8 cellular contexts compared by ENCODE assay signal in genomic region chr17:57953703-57954420, GRCh38. TPM values are rescaled to one million over a fixed set of nuclear protein-coding genes. Genes with fewer than 3 reads are reported as not detected.
DNase-seq lines count a peak whose midpoint lies in the region; ATAC-seq and TF ChIP-seq lines count a peak whose summit lies in the region.

No MANE protein-coding gene starts in this region.

- H2AFZ ChIP-seq in GM23338 (peak overlapping the region; percentile 49), hepatocyte (no peak overlapping the region)

- no peaks in the 10 kb centered on the region; the same call in 2 of the 3 replicates for H3K36me3 Mint-ChIP-seq in GM23338 (ENCODE audit: low read depth)
- H3K36me3 Mint-ChIP-seq in activated CD8-positive, alpha-beta T cell treated with anti-CD3 and anti-CD28 coated beads for 36 hours (ENCODE audit: low read depth), result no peaks in the 10 kb centered on the region

- H3K27ac ChIP-seq in GM23338 (ENCODE audit: low read depth) (no peak overlapping the region), hepatocyte (peak overlapping the region; percentile 89)

- H3K9me3 ChIP-seq in hepatocyte (ENCODE audit: low read depth), result no peaks in the 10 kb centered on the region

- CTCF ChIA-PET in activated CD8-positive, alpha-beta T cell treated with anti-CD3 and anti-CD28 coated beads for 36 hours (lab: Charles Lee), result interaction anchor here (0.7 to 5.4 kb wide), 9 partner anchors 11 to 121 kb away, joined by 3 to 26 read pairs (median 3); no protein-coding TSS in a partner anchor

- no peaks in the 10 kb centered on the region for H4K20me1 ChIP-seq in GM23338 (replicated peaks; ENCODE audit: insufficient read depth)
- no peaks in the 10 kb centered on the region for H4K20me1 ChIP-seq in hepatocyte (ENCODE audit: insufficient read depth, poor library complexity, severe bottlenecking)

- intact Hi-C loops in activated CD8-positive, alpha-beta T cell treated with anti-CD3 and anti-CD28 coated beads for 36 hours (cut with micrococcal nuclease), result loop anchor here (5.0 kb wide), 1 partner anchor 33 kb away; the partner anchor contains the start of gene VEZF1
- intact Hi-C loops in sciatic nerve (cut with DNase I), result no loop called here

- H3K27me3 ChIP-seq in GM23338 (ENCODE audit: insufficient read depth) (peaks cover 42% of the 10 kb centered on the region), hepatocyte (no peaks in the 10 kb centered on the region)

- H3K4me1 ChIP-seq in GM23338 (ENCODE audit: insufficient read depth), result peaks cover 41% of the 10 kb centered on the region
- H3K4me1 ChIP-seq in hepatocyte (ENCODE audit: insufficient read depth), result peaks cover 46% of the 10 kb centered on the region

- H3K27ac Mint-ChIP-seq in GM23338, result no peak overlapping the region; the same call in 1 of the 2 replicates
- no peak overlapping the region for H3K27ac Mint-ChIP-seq in activated CD8-positive, alpha-beta T cell treated with anti-CD3 and anti-CD28 coated beads for 36 hours

- no peak for TF ChIP-seq CTCF in GM23338 (conservative IDR thresholded peaks at IDR 0.05; ENCODE audit: low read depth in 2 of 2)
- TF ChIP-seq CTCF in activated CD8-positive, alpha-beta T cell treated with anti-CD3 and anti-CD28 coated beads for 36 hours (IDR thresholded peaks at IDR 0.05), result no peak
- no peak for TF ChIP-seq CTCF in hepatocyte (IDR thresholded peaks at IDR 0.05; ENCODE audit: poor library complexity)

- peak overlapping the region; percentile 76 for H3K4me3 Mint-ChIP-seq in GM23338
- peak overlapping the region; percentile 40 for H3K4me3 Mint-ChIP-seq in activated CD8-positive, alpha-beta T cell treated with anti-CD3 and anti-CD28 coated beads for 36 hours

- no peaks in the 10 kb centered on the region for H3K9me2 ChIP-seq in GM23338 (ENCODE audit: insufficient read depth)
- no peaks in the 10 kb centered on the region for H3K9me2 ChIP-seq in hepatocyte (replicated peaks; ENCODE audit: insufficient read depth)

- H3K9me3 Mint-ChIP-seq in GM23338, result peaks cover 3% of the 10 kb centered on the region; the same call in 2 of the 3 replicates
- no peaks in the 10 kb centered on the region for H3K9me3 Mint-ChIP-seq in activated CD8-positive, alpha-beta T cell treated with anti-CD3 and anti-CD28 coated beads for 36 hours

- WGBS in hepatocyte (ENCODE audit: low lambda C conversion rate, missing lambda C conversion rate), result 64% methylated on average over 14 of the region's 14 CpGs

- ATAC-seq in GM23338 (peak; percentile 7), sciatic nerve (peak; percentile 6), GM19397 (IDR thresholded peaks at IDR 0.05; ENCODE audit: unreplicated experiment) (no peak)
- ATAC-seq in activated CD8-positive, alpha-beta T cell treated with anti-CD3 and anti-CD28 coated beads for 36 hours, result no peak

- peak overlapping the region; percentile 75 for H3K4me3 ChIP-seq in GM23338
- H3K4me3 ChIP-seq in hepatocyte, result peak overlapping the region; percentile 85

- H3F3A ChIP-seq in GM23338 (replicated peaks; ENCODE audit: low read depth), result peaks cover 13% of the 10 kb centered on the region

- H3K36me3 ChIP-seq in GM23338 (ENCODE audit: insufficient read depth), result no peaks in the 10 kb centered on the region
- H3K36me3 ChIP-seq in hepatocyte (replicated peaks; ENCODE audit: insufficient read depth, low read depth), result no peaks in the 10 kb centered on the region

- H3K4me1 Mint-ChIP-seq in GM23338, result peaks cover 48% of the 10 kb centered on the region
- peaks cover 30% of the 10 kb centered on the region for H3K4me1 Mint-ChIP-seq in activated CD8-positive, alpha-beta T cell treated with anti-CD3 and anti-CD28 coated beads for 36 hours (ENCODE audit: low read depth)

- H3K79me2 ChIP-seq in GM23338 (replicated peaks; ENCODE audit: insufficient read depth) (no peaks in the 10 kb centered on the region), hepatocyte (peaks cover 43% of the 10 kb centered on the region)

- peak; percentile 57 for DNase-seq in GM23338 (ENCODE audit: low spot score)
- no peak for DNase-seq in activated CD8-positive, alpha-beta T cell treated with anti-CD3 and anti-CD28 coated beads for 36 hours
- no peak for DNase-seq in hepatocyte (ENCODE audit: low spot score)
- peak; percentile 61 for DNase-seq in sciatic nerve (ENCODE audit: low spot score)
- DNase-seq in DMS153 treated with DMSO at 0.1 percent for 48 hours (lab: John Stamatoyannopoulos, UW; ENCODE audit: unreplicated experiment), result no peak
- no peak for DNase-seq in dedifferentiated amniotic fluid mesenchymal stem cell (ENCODE audit: extremely low spot score)
- no peak for DNase-seq in OCI-M2 (lab: John Stamatoyannopoulos, UW; ENCODE audit: unreplicated experiment)

- POLR2A ChIA-PET in activated CD8-positive, alpha-beta T cell treated with anti-CD3 and anti-CD28 coated beads for 36 hours (lab: Charles Lee), result interaction anchor here (0.6 to 1.4 kb wide), 6 partner anchors 11 to 130 kb away, joined by 3 to 6 read pairs (median 4); no protein-coding TSS in a partner anchor

- H3K27me3 Mint-ChIP-seq in GM23338 (ENCODE audit: insufficient read depth, low read depth, poor library complexity), result peaks cover 31% of the 10 kb centered on the region
- H3K27me3 Mint-ChIP-seq in activated CD8-positive, alpha-beta T cell treated with anti-CD3 and anti-CD28 coated beads for 36 hours, result peaks cover 29% of the 10 kb centered on the region

- H3K4me2 ChIP-seq in GM23338, result peak overlapping the region; percentile 79
- peak overlapping the region; percentile 93 for H3K4me2 ChIP-seq in hepatocyte

TF ChIP-seq in GM23338, 12 proteins besides CTCF, POLR2A, EP300 and RAD21 (continues in another document):
- TF ChIP-seq JUNB (IDR thresholded peaks at IDR 0.05; ENCODE audit: unreplicated experiment), result no peak
- TF ChIP-seq REST (IDR thresholded peaks at IDR 0.05; ENCODE audit: unreplicated experiment), result no peak
- TF ChIP-seq ZNF114 (CRISPR knock-in tag; IDR thresholded peaks at IDR 0.05), result no peak
- TF ChIP-seq CREB1 (CRISPR knock-in tag; IDR thresholded peaks at IDR 0.05; ENCODE audit: low read depth), result no peak
- no peak for TF ChIP-seq NANOG (IDR thresholded peaks at IDR 0.05; ENCODE audit: borderline replicate concordance)
- TF ChIP-seq ETS1 (IDR thresholded peaks at IDR 0.05), result no peak
- TF ChIP-seq POLR2AphosphoS5 (IDR thresholded peaks at IDR 0.05; ENCODE audit: low read depth), result no peak

RNA-seq across cellular contexts. Expression of gene CUEDC1, which starts 1.4 kb away (rescaled TPM):
- total RNA-seq in GM23338 (2014; rRNA removed; shearing (Covaris generic)), result 3.0 and 3.3 TPM in 2 replicates
- polyA plus RNA-seq in GM23338 (2016; fragmentation: Nextera tagmentation; extraction: Ambion mirVana), result 7.7 and 11.3 TPM in 2 replicates
- under 1 TPM; 0.29 to 0.40 TPM for total RNA-seq in activated CD8-positive, alpha-beta T cell treated with anti-CD3 and anti-CD28 coated beads for 36 hours
- total RNA-seq in hepatocyte, result 9.3 and 11.6 TPM in 2 replicates
- polyA plus RNA-seq in hepatocyte, result 23.3 and 27.4 TPM in 2 replicates
- 44.3 TPM for total RNA-seq in sciatic nerve

RNA-seq across cellular contexts. Expression of gene VEZF1, which starts 34.2 kb away (rescaled TPM):
- total RNA-seq in GM23338 (2014; rRNA removed; shearing (Covaris generic)), result 67.7 and 74.6 TPM in 2 replicates
- polyA plus RNA-seq in GM23338 (2016; fragmentation: Nextera tagmentation; extraction: Ambion mirVana), result 34.8 and 36.0 TPM in 2 replicates
- total RNA-seq in activated CD8-positive, alpha-beta T cell treated with anti-CD3 and anti-CD28 coated beads for 36 hours, result 10 to 100 TPM; 17.9 to 19.6 TPM
- 56.0 and 57.3 TPM in 2 replicates for total RNA-seq in hepatocyte
- polyA plus RNA-seq in hepatocyte, result 19.1 and 20.9 TPM in 2 replicates
- total RNA-seq in sciatic nerve, result 73.8 TPM

RNA-seq across cellular contexts. Expression of gene SRSF1, which starts 53.2 kb away (rescaled TPM):
- 584 and 639 TPM in 2 replicates for total RNA-seq in GM23338 (2014; rRNA removed; shearing (Covaris generic))
- polyA plus RNA-seq in GM23338 (2016; fragmentation: Nextera tagmentation; extraction: Ambion mirVana) (373 and 413 TPM in 2 replicates), hepatocyte (98.3 and 107 TPM in 2 replicates)
- total RNA-seq in activated CD8-positive, alpha-beta T cell treated with anti-CD3 and anti-CD28 coated beads for 36 hours, result 100 to 1,000 TPM; 333 to 342 TPM
- total RNA-seq in hepatocyte (175 and 189 TPM in 2 replicates), sciatic nerve (169 TPM)

Comparison
In these comparisons a context has a peak if more than half of its experiments do, and no peak if none do; other contexts are left out.
1. ATAC-seq: peak in GM23338 (single experiment) and sciatic nerve (single experiment); none in activated CD8-positive, alpha-beta T cell treated with anti-CD3 and anti-CD28 coated beads for 36 hours (single experiment) and GM19397 (single experiment).
2. DNase-seq: peak in GM23338 (single experiment) and sciatic nerve (single experiment); none in activated CD8-positive, alpha-beta T cell treated with anti-CD3 and anti-CD28 coated beads for 36 hours (single experiment), hepatocyte (single experiment), DMS153 treated with DMSO at 0.1 percent for 48 hours (single experiment), dedifferentiated amniotic fluid mesenchymal stem cell (single experiment) and OCI-M2 (single experiment).